Comparison of ENCODE assay signal across 13 cellular contexts in the genomic region with DNA sequence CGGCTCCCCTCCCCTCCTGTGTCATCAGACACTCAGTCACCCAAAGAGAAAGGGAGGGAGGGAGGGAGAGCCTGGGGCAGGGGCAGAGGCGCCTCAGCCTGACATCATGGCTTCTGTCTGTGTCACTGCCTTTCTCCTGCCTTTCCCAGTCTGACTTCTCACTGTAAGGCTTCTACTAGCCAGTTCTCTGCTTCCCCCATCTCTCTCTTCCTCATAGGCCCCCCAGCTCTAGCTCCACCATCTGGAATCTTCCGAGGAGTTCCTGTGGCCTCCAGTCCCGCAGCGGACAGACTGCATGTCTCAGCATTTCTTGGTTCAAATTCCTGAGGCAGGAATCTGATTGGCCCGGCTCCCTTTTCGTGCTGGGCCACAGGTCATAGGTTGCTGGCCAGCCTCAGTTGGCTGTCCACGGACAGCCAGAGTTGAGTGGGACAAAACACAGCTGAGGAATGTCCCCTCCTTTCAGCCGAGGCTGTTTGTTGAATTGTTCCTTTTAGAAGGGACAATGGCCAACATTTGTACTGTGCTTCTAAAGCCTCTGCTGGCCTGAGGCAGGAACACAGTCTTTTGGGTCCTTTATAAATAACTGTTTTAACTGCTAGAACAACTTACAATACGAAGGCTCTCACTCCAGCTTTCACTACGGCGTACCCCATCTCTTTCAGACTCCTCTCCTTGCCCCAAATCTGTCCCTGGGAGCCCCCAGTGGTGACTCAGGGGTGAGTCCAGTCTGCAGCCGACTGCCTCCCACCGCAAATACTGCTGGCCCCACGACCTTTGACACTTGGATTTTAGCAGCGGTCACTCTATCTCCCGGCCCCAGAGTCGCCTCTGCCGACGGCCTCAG. TPM values are rescaled to one million over a fixed set of nuclear protein-coding genes. Genes with fewer than 3 reads are reported as not detected.
DNase-seq lines count a peak whose midpoint lies in the region; ATAC-seq and TF ChIP-seq lines count a peak whose summit lies in the region.
"Had no signal": no experiment of that assay in that cellular context is flagged by ENCODE, and none has a peak within 500 bp of the region (broad histone marks: within the 10 kb centered on the region; RNA-seq: fewer than 3 reads in every experiment).

No MANE protein-coding gene starts in this region.

- no peaks in the 10 kb centered on the region for H3K27me3 ChIP-seq in NT2/D1 (ENCODE audit: insufficient read depth, insufficient read length)
- H3K27me3 ChIP-seq in testis: no peaks in the 10 kb centered on the region

- peak overlapping the region; percentile 68 to 80 for H3K27ac ChIP-seq in testis

- H3K4me1 ChIP-seq in NT2/D1 (ENCODE audit: insufficient read depth, insufficient read length): peaks cover 10% of the 10 kb centered on the region
- peaks cover 16% of the 10 kb centered on the region for H3K4me1 ChIP-seq in testis

- DNase-seq in NT2/D1 (ENCODE audit: low read depth, low spot score) (no peak), epithelial cell of esophagus (ENCODE audit: low read depth) (peak; percentile 75), medulla oblongata (ENCODE audit: extremely low spot score) (peak; percentile 23), testis (peak; percentile 50), G401 (ENCODE audit: low spot score) (no peak), UCSD-AML1 (lab: John Stamatoyannopoulos, UW; ENCODE audit: unreplicated experiment) (no peak), NCI-H146 (lab: John Stamatoyannopoulos, UW) (no peak)
- DNase-seq: activated naive CD8-positive, alpha-beta T cell treated with anti-CD3 and anti-CD28 coated beads, Interleukin-2, amount 10 ng/mL, durations not matched to agents 7 days and 5 days; CD8-positive, alpha-beta memory T cell; effector memory CD4-positive, alpha-beta T cell; NCI-H1694 treated with DMSO at 0.1 percent for 48 hours; stimulated activated CD4-positive, alpha-beta T cell treated with anti-CD3 and anti-CD28 coated beads, Interleukin-1b, Interleukin-23, amount 100 ng/mL, for 48 hours had no signal

- intact Hi-C loops in testis (cut with DNase I; ENCODE audit: low total_unique reads): no loop called here

- H3K36me3 ChIP-seq in NT2/D1 (ENCODE audit: insufficient read depth, insufficient read length, low read length) (no peaks in the 10 kb centered on the region), testis (ENCODE audit: low read depth, missing control alignments) (no peaks in the 10 kb centered on the region)

- H3K9ac ChIP-seq in NT2/D1 (ENCODE audit: insufficient read length, low read depth): no peak overlapping the region

- in situ Hi-C loops in G401 (cut with HindIII; ENCODE audit: low sequenced_read_pairs): no loop called here

- H3K9me3 ChIP-seq in NT2/D1 (ENCODE audit: insufficient read depth, low read length) (no peaks in the 10 kb centered on the region), testis (no peaks in the 10 kb centered on the region)

- H3K4me3 ChIP-seq in NT2/D1 (ENCODE audit: insufficient read length, low read depth) (peak overlapping the region; percentile 22), epithelial cell of esophagus (ENCODE audit: low read length) (no peak overlapping the region), testis (no peak overlapping the region)

- 54 to 57% methylated on average over 20 of the region's 20 CpGs for WGBS in testis, 2 donors

- TF ChIP-seq POLR2A in testis (IDR thresholded peaks at IDR 0.05): no peak

- ATAC-seq in GM21360 (IDR thresholded peaks at IDR 0.05; ENCODE audit: unreplicated experiment): no peak

- TF ChIP-seq CTCF in epithelial cell of esophagus (IDR thresholded peaks at IDR 0.05; ENCODE audit: insufficient read depth, low read depth, low read length, missing control alignments) (no peak), testis (IDR thresholded peaks at IDR 0.05) (peak in 2 of 3 experiments; percentile 8 to 14)

RNA-seq across cellular contexts. Expression of gene KANK4, which starts 18.8 kb away (rescaled TPM):
- total RNA-seq in testis: 1 to 10 TPM; 2.9 to 5.2 TPM
- polyA plus RNA-seq in testis (ENCODE audit: insufficient read depth, low read depth, low replicate concordance): 2.4 TPM
- total RNA-seq in G401 (2014; rRNA removed; shearing (Covaris generic)): not detected in 2 replicates
- total RNA-seq: activated naive CD8-positive, alpha-beta T cell treated with anti-CD3 and anti-CD28 coated beads, Interleukin-2, amount 10 ng/mL, durations not matched to agents 7 days and 5 days; CD8-positive, alpha-beta memory T cell had no signal
- polyA plus RNA-seq: CD8-positive, alpha-beta memory T cell had no signal

Comparison
In these comparisons a context has a peak if more than half of its experiments do, and no peak if none do; other contexts are left out.
1. DNase-seq: peak in epithelial cell of esophagus (single experiment), medulla oblongata (single experiment) and testis (single experiment); none in NT2/D1 (single experiment), G401 (single experiment), UCSD-AML1 (single experiment) and NCI-H146 (single experiment).